In the genomic region with DNA sequence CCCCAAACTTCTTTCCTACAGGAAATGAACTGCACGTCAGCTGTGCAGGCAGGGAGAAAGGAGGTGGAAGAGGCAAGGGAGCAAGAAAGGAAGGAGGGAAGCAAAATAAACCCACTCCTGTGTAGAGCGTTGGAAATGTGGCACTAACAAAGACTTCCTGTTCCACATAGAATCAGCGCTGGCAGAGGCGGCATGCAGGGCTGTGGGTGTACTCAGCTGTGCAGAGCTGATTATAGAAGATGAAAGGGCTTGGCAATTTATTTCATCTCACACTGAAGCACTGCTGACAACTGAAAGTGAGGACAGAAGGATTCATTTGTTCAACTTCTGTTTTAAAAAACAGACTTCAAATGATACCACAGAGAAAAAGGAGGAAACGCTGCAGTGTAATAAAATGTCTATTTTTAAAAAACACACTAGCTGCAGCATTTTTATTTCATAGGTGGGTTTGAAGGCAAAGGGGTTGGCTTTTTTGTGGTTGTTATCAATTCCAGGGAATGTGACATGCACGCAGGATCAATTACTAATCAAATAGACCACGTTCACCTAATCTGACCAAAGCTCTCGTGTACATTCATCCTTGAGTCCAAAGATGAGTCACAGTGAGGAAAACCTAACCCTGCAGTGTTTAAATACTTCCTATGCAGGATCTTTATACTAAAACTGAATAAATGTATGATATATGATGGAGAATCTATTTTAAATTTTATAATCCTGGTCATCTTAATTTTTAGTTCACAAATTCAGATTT, we compare ENCODE assay signal across 8 cellular contexts.
DNase-seq lines count a peak whose midpoint lies in the region; ATAC-seq and TF ChIP-seq lines count a peak whose summit lies in the region.

No MANE protein-coding gene starts in this region.

- H3K4me3 Mint-ChIP-seq in CD8-positive, alpha-beta T cell = peak overlapping the region; percentile 32

- no peak overlapping the region for H3K4me3 ChIP-seq in CD8-positive, alpha-beta T cell (ENCODE audit: low read depth, low read length)
- peak overlapping the region; percentile 3 to 41 for H3K4me3 ChIP-seq in mucosa of rectum (ENCODE audit: low read length in 2 of 2)

- DNase-seq in CD8-positive, alpha-beta T cell = peak in 2 of 7 experiments; percentile 4 to 39
- DNase-seq in NCI-H1092 (lab: John Stamatoyannopoulos, UW) = peak; percentile 51
- peak; percentile 41 for DNase-seq in astrocyte of the hippocampus (ENCODE audit: low read depth, low spot score)
- DNase-seq in amniotic stem cell (lab: John Stamatoyannopoulos, UW) = no peak
- DNase-seq in left lobe of liver (ENCODE audit: low spot score) = no peak

- POLR2A ChIA-PET in CD8-positive, alpha-beta T cell (lab: Charles Lee) = no interaction called here

- H3K36me3 ChIP-seq in CD8-positive, alpha-beta T cell (ENCODE audit: insufficient read depth, low read length) = no peaks in the 10 kb centered on the region
- H3K36me3 ChIP-seq in mucosa of rectum (ENCODE audit: control insufficient read depth in 2 of 2, insufficient read depth in 2 of 2, low read length in 2 of 2) = no peaks in the 10 kb centered on the region

- no peaks in the 10 kb centered on the region for H3K27me3 ChIP-seq in CD8-positive, alpha-beta T cell (ENCODE audit: insufficient read depth, low read length)
- no peaks in the 10 kb centered on the region for H3K27me3 ChIP-seq in mucosa of rectum (ENCODE audit: control insufficient read depth in 2 of 2, insufficient read depth in 2 of 2, low read length in 2 of 2)

- intact Hi-C loops in CD8-positive, alpha-beta T cell (cut with DNase I, micrococcal nuclease) = no loop called here

- peaks cover under 1% of the 10 kb centered on the region for H3K9me3 Mint-ChIP-seq in CD8-positive, alpha-beta T cell

- H3K27me3 Mint-ChIP-seq in CD8-positive, alpha-beta T cell (ENCODE audit: low read depth) = no peaks in the 10 kb centered on the region

- peak; percentile 80 for ATAC-seq in CD8-positive, alpha-beta T cell
- no peak for ATAC-seq in left lobe of liver
- no peak for ATAC-seq in GM21526 (IDR thresholded peaks at IDR 0.05; ENCODE audit: low FRiP score, unreplicated experiment)
- ATAC-seq in GM19324 (IDR thresholded peaks at IDR 0.05; ENCODE audit: low FRiP score, unreplicated experiment) = no peak

- no peaks in the 10 kb centered on the region for H3K4me1 ChIP-seq in CD8-positive, alpha-beta T cell (ENCODE audit: insufficient read depth, low read length)
- peaks cover 4 to 5% of the 10 kb centered on the region in 2 donors for H3K4me1 ChIP-seq in mucosa of rectum (ENCODE audit: control insufficient read depth in 2 of 2, insufficient read depth in 2 of 2, low read length in 2 of 2)

- no peak overlapping the region for H3K9ac ChIP-seq in mucosa of rectum (ENCODE audit: low read depth in 1 of 2, low read length in 2 of 2)

- H3K27ac ChIP-seq in CD8-positive, alpha-beta T cell (ENCODE audit: low read depth, low read length) = no peak overlapping the region
- H3K27ac ChIP-seq in mucosa of rectum (ENCODE audit: low read depth in 2 of 2, low read length in 2 of 2) = no peak overlapping the region

- H3K27ac Mint-ChIP-seq in CD8-positive, alpha-beta T cell = peak overlapping the region; percentile 10

- no peaks in the 10 kb centered on the region for H3K9me3 ChIP-seq in CD8-positive, alpha-beta T cell (ENCODE audit: low read length)
- H3K9me3 ChIP-seq in mucosa of rectum (ENCODE audit: control insufficient read depth in 2 of 2, low read length in 2 of 2) = no peaks in the 10 kb centered on the region

- H3K36me3 Mint-ChIP-seq in CD8-positive, alpha-beta T cell = no peaks in the 10 kb centered on the region

- CTCF ChIA-PET in CD8-positive, alpha-beta T cell (lab: Charles Lee) = no interaction called here

- no peak for TF ChIP-seq CTCF in CD8-positive, alpha-beta T cell (IDR thresholded peaks at IDR 0.05)

- peaks cover 27% of the 10 kb centered on the region for H3K4me1 Mint-ChIP-seq in CD8-positive, alpha-beta T cell (ENCODE audit: low read depth)

Comparison
In these comparisons a context has a peak if more than half of its experiments do, and no peak if none do; other contexts are left out.
1. DNase-seq: peak in NCI-H1092 (single experiment) and astrocyte of the hippocampus (single experiment); none in amniotic stem cell (single experiment) and left lobe of liver (single experiment).